ENCODE assay signal across 8 cellular contexts in genomic region chr3:127455541-127456450, GRCh38.
A peak's percentile ranks its signal among the peaks of the same experiment; 100 is the strongest.
DNase-seq lines count a peak whose midpoint lies in the region; ATAC-seq and TF ChIP-seq lines count a peak whose summit lies in the region.

No MANE protein-coding gene starts in this region.

- peak; percentile 82 for ATAC-seq in HG02642 (IDR thresholded peaks at IDR 0.05; ENCODE audit: poor library complexity, unreplicated experiment)
- ATAC-seq in HG03025 (IDR thresholded peaks at IDR 0.05; ENCODE audit: low FRiP score, unreplicated experiment) = no peak

- peak; percentile 96 for TF ChIP-seq CTCF in GM10266 (IDR thresholded peaks at IDR 0.05; ENCODE audit: control insufficient read depth, insufficient read depth, low read depth, missing control alignments)

- DNase-seq in GM10266 (ENCODE audit: extremely low spot score) (peak; percentile 90), NCI-H2029 (lab: John Stamatoyannopoulos, UW) (peak; percentile 61), UCSD-AML1 (lab: John Stamatoyannopoulos, UW; ENCODE audit: unreplicated experiment) (peak; percentile 73), dedifferentiated amniotic fluid mesenchymal stem cell (ENCODE audit: extremely low spot score) (peak; percentile 24), left kidney (ENCODE audit: low read depth, low spot score) (peak; percentile 90)
- peak; percentile 14 for DNase-seq in stimulated activated CD4-positive, alpha-beta T cell treated with anti-CD3 and anti-CD28 coated beads, Interleukin-2, amount 100 ng/mL, for 4 hours (ENCODE audit: low read depth)

Comparison
In these comparisons a context has a peak if more than half of its experiments do, and no peak if none do; other contexts are left out.
1. DNase-seq: peak in every context shown above with its lines; median percentile 90 in GM10266; 90 in left kidney; 73 in UCSD-AML1; 61 in NCI-H2029; 24 in dedifferentiated amniotic fluid mesenchymal stem cell; 14 in stimulated activated CD4-positive, alpha-beta T cell treated with anti-CD3 and anti-CD28 coated beads, Interleukin-2, amount 100 ng/mL, for 4 hours.